26 cellular contexts compared by ENCODE assay signal in genomic region chr5:96677496-96677895, GRCh38.
"Had no signal": no experiment of that assay in that cellular context is flagged by ENCODE, and none has a peak within 500 bp of the region (broad histone marks: within the 10 kb centered on the region; RNA-seq: fewer than 3 reads in every experiment).

No MANE protein-coding gene starts in this region.

- DNase-seq: activated CD4-positive, alpha-beta memory T cell treated with anti-CD3 and anti-CD28 coated beads, Interleukin-2, amount 10 ng/mL, durations not matched to agents 7 days and 5 days; activated CD4-positive, alpha-beta T cell treated with anti-CD3 and anti-CD28 coated beads, Interleukin-2, amount 50 U/mL, for 1 hour; activated CD4-positive, CD25-positive, alpha-beta regulatory T cell; activated gamma-delta T cell; activated naive CD4-positive, alpha-beta T cell treated with anti-CD3 and anti-CD28 coated beads for 36 hours; activated T-cell treated with anti-CD3 and anti-CD28 coated beads for 4 hours; activated T-cell treated with anti-CD3 and anti-CD28 coated beads, Interleukin-2, amount 50 U/mL, for 48 hours; amygdala; Karpas-422; MM.1S; NCI-H1105; NCI-H1436; NCI-H1694 treated with DMSO at 0.1 percent for 48 hours; NCI-H2029 treated with DMSO at 0.1 percent for 48 hours; NCI-H510A treated with DMSO at 0.1 percent for 48 hours; NCI-H69; NK-92 treated with Interleukin-12 subunit alpha and Interleukin-12 subunit beta, amount 100 ng/mL, for 24 hours; OCI-M1; SHP77; T-helper 2 cell; T1000 had no signal

- H3K4me3 Mint-ChIP-seq: activated CD4-positive, alpha-beta memory T cell treated with anti-CD3 and anti-CD28 coated beads, Interleukin-2, amount 10 ng/mL, durations not matched to agents 7 days and 5 days; activated naive CD4-positive, alpha-beta T cell treated with anti-CD3 and anti-CD28 coated beads for 36 hours; activated naive CD8-positive, alpha-beta T cell; activated T-helper 17 cell treated with anti-CD3 and anti-CD28 coated beads, Interleukin-2, amount 50 U/mL, for 72 hours; brain had no signal

- ATAC-seq: activated T-helper 17 cell treated with anti-CD3 and anti-CD28 coated beads, Interleukin-2, amount 50 U/mL, for 72 hours; K562 had no signal

- H3K4me3 ChIP-seq: K562, SJSA1 had no signal

- H3K36me3 Mint-ChIP-seq: brain had no signal

- H3K9me3 Mint-ChIP-seq: activated CD4-positive, alpha-beta memory T cell treated with anti-CD3 and anti-CD28 coated beads, Interleukin-2, amount 10 ng/mL, durations not matched to agents 7 days and 5 days; activated naive CD4-positive, alpha-beta T cell treated with anti-CD3 and anti-CD28 coated beads for 36 hours; activated T-helper 17 cell treated with anti-CD3 and anti-CD28 coated beads, Interleukin-2, amount 50 U/mL, for 72 hours; brain had no signal

- H3K9me3 ChIP-seq: SJSA1 had no signal

- H3K27ac Mint-ChIP-seq: activated CD4-positive, alpha-beta memory T cell treated with anti-CD3 and anti-CD28 coated beads, Interleukin-2, amount 10 ng/mL, durations not matched to agents 7 days and 5 days; activated naive CD4-positive, alpha-beta T cell treated with anti-CD3 and anti-CD28 coated beads for 36 hours; activated naive CD8-positive, alpha-beta T cell; activated T-helper 17 cell treated with anti-CD3 and anti-CD28 coated beads, Interleukin-2, amount 50 U/mL, for 72 hours; brain had no signal

- H3K4me1 Mint-ChIP-seq: brain had no signal

- H3K27me3 Mint-ChIP-seq: activated CD4-positive, alpha-beta memory T cell treated with anti-CD3 and anti-CD28 coated beads, Interleukin-2, amount 10 ng/mL, durations not matched to agents 7 days and 5 days; activated naive CD8-positive, alpha-beta T cell; activated T-helper 17 cell treated with anti-CD3 and anti-CD28 coated beads, Interleukin-2, amount 50 U/mL, for 72 hours; brain had no signal
